19 cellular contexts compared by ENCODE assay signal in genomic region chr12:92226961-92227360, GRCh38.
DNase-seq lines count a peak whose midpoint lies in the region; ATAC-seq, FAIRE-seq and TF ChIP-seq lines count a peak whose summit lies in the region.
"Had no signal": no experiment of that assay in that cellular context is flagged by ENCODE, and none has a peak within 500 bp of the region (broad histone marks: within the 10 kb centered on the region; RNA-seq: fewer than 3 reads in every experiment).

No MANE protein-coding gene starts in this region.

- FAIRE-seq in K562 (lab: Jason Lieb, UNC) = no peak
- FAIRE-seq: GM12878, GM18507 had no signal

- no peak for TF ChIP-seq RAD21 in K562 (CRISPR knock-in tag; conservative IDR thresholded peaks at IDR 0.05 in 1 of 2, IDR thresholded peaks at IDR 0.05 in 1 of 2)

- H2BK120ac ChIP-seq in trophoblast cell (ENCODE audit: insufficient read depth, low read length, poor library complexity) = no peak overlapping the region

- H3K27ac ChIP-seq in GM23338 (ENCODE audit: low read depth) (no peak overlapping the region), K562 (ENCODE audit: extremely low read depth, low read depth, low read length) (no peak overlapping the region), trophoblast cell (ENCODE audit: low read depth, low read length) (no peak overlapping the region), mammary epithelial cell (ENCODE audit: insufficient read depth, low read depth, low read length) (no peak overlapping the region)

- H3K23ac ChIP-seq in trophoblast cell (ENCODE audit: low read length) = no peak overlapping the region

- POLR2A ChIA-PET in K562 (lab: Yijun Ruan, JAX) = interaction anchor here (0.7 to 1.4 kb wide), 3 partner anchors 9 to 15 kb away, joined by 3 to 4 read pairs (median 3); no protein-coding TSS in a partner anchor

- H3K9me1 ChIP-seq in K562 (ENCODE audit: control insufficient read depth, insufficient read depth, low read length) = no peaks in the 10 kb centered on the region

- H4K8ac ChIP-seq in trophoblast cell (ENCODE audit: low read depth, low read length) = no peak overlapping the region

- H3K4me3 ChIP-seq in GM23338 (no peak overlapping the region), K562 (no peak overlapping the region), trophoblast cell (ENCODE audit: low read depth, low read length) (no peak overlapping the region), mammary epithelial cell (replicated peaks in 1 of 3; ENCODE audit: insufficient read depth in 1 of 3, low read depth in 2 of 3, low read length in 3 of 3) (no peak overlapping the region)
- H3K4me3 ChIP-seq: GM12878 had no signal

- no peak overlapping the region for H3K14ac ChIP-seq in trophoblast cell (ENCODE audit: low read length)

- WGBS in K562 (ENCODE audit: insufficient coverage, low coverage, missing lambda C conversion rate) = 50% methylated on average over 3 of the region's 3 CpGs
- no CpG with 5 or more reads among the region's 3 CpGs for WGBS in trophoblast cell (ENCODE audit: extremely low coverage, insufficient coverage, insufficient read length)
- 88% methylated on average over 3 of the region's 3 CpGs for WGBS in mammary epithelial cell (ENCODE audit: low coverage, missing lambda C conversion rate)

- H4K20me1 ChIP-seq in GM23338 (replicated peaks; ENCODE audit: insufficient read depth) = no peaks in the 10 kb centered on the region
- no peaks in the 10 kb centered on the region for H4K20me1 ChIP-seq in K562 (replicated peaks; ENCODE audit: control insufficient read depth, insufficient read depth, low read length)
- no peaks in the 10 kb centered on the region for H4K20me1 ChIP-seq in mammary epithelial cell (ENCODE audit: insufficient read depth, low read length)

- H3K9ac ChIP-seq in K562 (ENCODE audit: insufficient read depth in 1 of 2, low read depth in 2 of 2, low read length in 2 of 2) (no peak overlapping the region), trophoblast cell (ENCODE audit: low read length) (no peak overlapping the region), mammary epithelial cell (ENCODE audit: insufficient read depth, low read length) (no peak overlapping the region)

- no peak for DNase-seq in GM23338 (ENCODE audit: low spot score)
- DNase-seq in K562 (ENCODE audit: extremely low read depth in 1 of 4, low spot score in 3 of 4) = peak in 1 of 4 experiments; percentile 44
- peak; percentile 78 to 90 for DNase-seq in trophoblast cell
- no peak for DNase-seq in mammary epithelial cell
- DNase-seq in middle frontal gyrus (ENCODE audit: extremely low spot score, low spot score) = no peak
- no peak for DNase-seq in NCI-H774 (lab: John Stamatoyannopoulos, UW)
- DNase-seq: 8988T; C1 segment of cervical spinal cord; Calu3; CD4-positive, alpha-beta T cell; DMS79; GOT3; HCEC 1CT; HFFc6 had no signal

- no peak overlapping the region for H3K4ac ChIP-seq in trophoblast cell (ENCODE audit: low read depth, low read length)

- no peak overlapping the region for H4K91ac ChIP-seq in trophoblast cell (ENCODE audit: low read depth, low read length)

- dilution Hi-C loops in mammary epithelial cell (cut with HindIII; ENCODE audit: low sequenced_read_pairs) = no loop called here

- no peak overlapping the region for H2BK12ac ChIP-seq in trophoblast cell (ENCODE audit: low read length)

- no peak overlapping the region for H4K12ac ChIP-seq in trophoblast cell (ENCODE audit: low read depth, low read length)

- H3K4me1 Mint-ChIP-seq in GM23338 = peaks cover 20% of the 10 kb centered on the region
- H3K4me1 Mint-ChIP-seq: B cell had no signal

- CTCF ChIA-PET in K562 (lab: Yijun Ruan, JAX; ENCODE audit: low intra/inter-chr PET ratio) (no interaction called here), mammary epithelial cell (lab: Charles Lee; ENCODE audit: low non-redundant PET) (no interaction called here)

- intact Hi-C loops in K562 (cut with micrococcal nuclease) (no loop called here), mammary epithelial cell (cut with micrococcal nuclease) (no loop called here)

- no peaks in the 10 kb centered on the region; the same call in 1 of the 2 replicates for H3F3A ChIP-seq in GM23338 (replicated peaks; ENCODE audit: low read depth)

- H3K4me1 ChIP-seq in GM23338 (ENCODE audit: insufficient read depth) (peaks cover 31% of the 10 kb centered on the region), K562 (replicated peaks in 1 of 2; ENCODE audit: control insufficient read depth in 2 of 2, insufficient read depth in 2 of 2, low read length in 2 of 2) (peaks cover 5 to 8% of the 10 kb centered on the region in 2 experiments; a peak in 3 of 5 replicates), trophoblast cell (ENCODE audit: control insufficient read depth in 1 of 2, insufficient read depth in 2 of 2, low read length in 2 of 2) (peaks cover 0 to 4% of the 10 kb centered on the region in 2 experiments), mammary epithelial cell (ENCODE audit: insufficient read depth, low read length) (peaks cover 10% of the 10 kb centered on the region)

- H3K79me1 ChIP-seq in trophoblast cell (ENCODE audit: low read length) = no peaks in the 10 kb centered on the region

- no peaks in the 10 kb centered on the region for H3K27me3 ChIP-seq in GM23338 (ENCODE audit: insufficient read depth)
- no peaks in the 10 kb centered on the region for H3K27me3 ChIP-seq in K562 (ENCODE audit: control insufficient read depth in 2 of 2, insufficient read depth in 2 of 2, low read length in 2 of 2)
- H3K27me3 ChIP-seq in trophoblast cell (ENCODE audit: insufficient read depth, low read length) = no peaks in the 10 kb centered on the region
- H3K27me3 ChIP-seq in mammary epithelial cell (ENCODE audit: insufficient read depth, low read length) = no peaks in the 10 kb centered on the region

- no peak for TF ChIP-seq POLR2A in K562 (conservative IDR thresholded peaks at IDR 0.05)

- BruUV-seq in K562 (replicated peaks; lab: Mats Ljungman, UMichigan) (no TSS peak), mammary epithelial cell (replicated peaks; lab: Mats Ljungman, UMichigan) (no TSS peak)

- H2BK5ac ChIP-seq in trophoblast cell (ENCODE audit: low read depth, low read length, poor library complexity) = no peak overlapping the region

- H3K9me3 ChIP-seq in K562 (replicated peaks; ENCODE audit: control insufficient read depth, insufficient read depth, low read depth, low read length) (no peaks in the 10 kb centered on the region), trophoblast cell (ENCODE audit: insufficient read depth, low read depth, low read length) (no peaks in the 10 kb centered on the region), mammary epithelial cell (replicated peaks; ENCODE audit: insufficient read depth, low read length) (no peaks in the 10 kb centered on the region)

- TF ChIP-seq CTCF in GM23338 (conservative IDR thresholded peaks at IDR 0.05; ENCODE audit: low read depth in 2 of 2) (no peak), K562 (IDR thresholded peaks at IDR 0.05 in 2 of 3, conservative IDR thresholded peaks at IDR 0.05 in 1 of 3; ENCODE audit: insufficient read depth in 2 of 3, low read depth in 1 of 3, low read length in 3 of 3) (no peak), mammary epithelial cell (conservative IDR thresholded peaks at IDR 0.05 in 1 of 2, IDR thresholded peaks at IDR 0.05 in 1 of 2; ENCODE audit: extremely low read depth in 1 of 2, insufficient read depth in 1 of 2, low read depth in 1 of 2, low read length in 2 of 2) (no peak)

- in situ Hi-C loops in K562 (cut with MboI) = no loop called here
- in situ Hi-C loops in mammary epithelial cell (cut with MboI; ENCODE audit: low sequenced_read_pairs in 2 of 2) = no loop called here

- no peak overlapping the region for H3K18ac ChIP-seq in trophoblast cell (ENCODE audit: low read length)

- H3K27ac Mint-ChIP-seq in GM23338 = no peak overlapping the region
- H3K27ac Mint-ChIP-seq: B cell; CD4-positive, alpha-beta T cell; HFFc6 had no signal

- H3K36me3 ChIP-seq in GM23338 (ENCODE audit: insufficient read depth) (no peaks in the 10 kb centered on the region), K562 (ENCODE audit: control insufficient read depth, insufficient read depth, low read length) (no peaks in the 10 kb centered on the region), trophoblast cell (ENCODE audit: control insufficient read depth in 1 of 2, insufficient read depth in 2 of 2, low read length in 2 of 2) (no peaks in the 10 kb centered on the region), mammary epithelial cell (ENCODE audit: insufficient read depth, low read length) (no peaks in the 10 kb centered on the region)

- H3K27me3 Mint-ChIP-seq in GM23338 (ENCODE audit: insufficient read depth, low read depth, poor library complexity) = no peaks in the 10 kb centered on the region
- H3K27me3 Mint-ChIP-seq: B cell; CD4-positive, alpha-beta T cell had no signal

- H3K4me2 ChIP-seq in GM23338 = no peak overlapping the region
- no peak overlapping the region for H3K4me2 ChIP-seq in K562 (ENCODE audit: insufficient read depth, low read length)
- no peak overlapping the region for H3K4me2 ChIP-seq in trophoblast cell (ENCODE audit: low read length)
- no peak overlapping the region for H3K4me2 ChIP-seq in mammary epithelial cell (ENCODE audit: insufficient read depth, low read depth, low read length)

- no peaks in the 10 kb centered on the region for H3K36me3 Mint-ChIP-seq in GM23338 (ENCODE audit: low read depth)

- H3K9me2 ChIP-seq in GM23338 (ENCODE audit: insufficient read depth) = no peaks in the 10 kb centered on the region

- no peak for ATAC-seq in GM23338
- ATAC-seq in K562 = peak; percentile 43
- ATAC-seq in esophagus mucosa = peak; percentile 87
- ATAC-seq in GM21786 (IDR thresholded peaks at IDR 0.05; ENCODE audit: unreplicated experiment) = no peak
- ATAC-seq: GM12878 had no signal

- H3K9me3 Mint-ChIP-seq in GM23338 = no peaks in the 10 kb centered on the region
- H3K9me3 Mint-ChIP-seq: CD4-positive, alpha-beta T cell; HFFc6 had no signal

- H2AFZ ChIP-seq in GM23338 = peak overlapping the region; percentile 83; the same call in 1 of the 2 replicates
- H2AFZ ChIP-seq in K562 (ENCODE audit: low read depth, low read length) = 0 out of 2 replicates have a peak overlapping the region, but pooled peaks have one; percentile 40
- no peak overlapping the region for H2AFZ ChIP-seq in trophoblast cell (ENCODE audit: insufficient read depth, low read length, poor library complexity)
- H2AFZ ChIP-seq in mammary epithelial cell (ENCODE audit: low read depth, low read length) = no peak overlapping the region

- H2AK5ac ChIP-seq in trophoblast cell (ENCODE audit: low read length) = no peak overlapping the region

- no peak for TF ChIP-seq EP300 in K562 (IDR thresholded peaks at IDR 0.05; ENCODE audit: low read length)

- H3K4me3 Mint-ChIP-seq in GM23338 = no peak overlapping the region
- H3K4me3 Mint-ChIP-seq: B cell; CD4-positive, alpha-beta T cell; HFFc6 had no signal

- H3K79me2 ChIP-seq in GM23338 (replicated peaks; ENCODE audit: insufficient read depth) = no peaks in the 10 kb centered on the region
- no peaks in the 10 kb centered on the region for H3K79me2 ChIP-seq in K562 (ENCODE audit: control insufficient read depth, insufficient read depth, low read length)
- H3K79me2 ChIP-seq in trophoblast cell (ENCODE audit: control insufficient read depth, insufficient read depth, low read length, poor library complexity) = no peaks in the 10 kb centered on the region
- H3K79me2 ChIP-seq in mammary epithelial cell (ENCODE audit: insufficient read depth, low read length) = no peaks in the 10 kb centered on the region

TF ChIP-seq in GM23338, 12 proteins besides CTCF, POLR2A, EP300 and RAD21 (continues in another document):
- TF ChIP-seq NANOG (IDR thresholded peaks at IDR 0.05; ENCODE audit: borderline replicate concordance) = no peak

Comparison
In these comparisons a context has a peak if more than half of its experiments do, and no peak if none do; other contexts are left out.
1. ATAC-seq: peak in K562 (single experiment) and esophagus mucosa (single experiment); none in GM23338 (single experiment) and GM21786 (single experiment).
2. DNase-seq: peak in trophoblast cell (2 of 2); none in GM23338 (single experiment), mammary epithelial cell (single experiment), middle frontal gyrus (single experiment) and NCI-H774 (single experiment).
3. H2AFZ ChIP-seq: peak in GM23338 (single experiment) and K562 (single experiment); none in trophoblast cell (single experiment) and mammary epithelial cell (single experiment).